ENCODE assay signal across 22 cellular contexts in genomic region chr4:110014233-110014632, GRCh38.
"Had no signal": no experiment of that assay in that cellular context is flagged by ENCODE, and none has a peak within 500 bp of the region (broad histone marks: within the 10 kb centered on the region; RNA-seq: fewer than 3 reads in every experiment).

No MANE protein-coding gene starts in this region.

- DNase-seq: KBM-7, MV-4-11, NCI-H1048, NCI-H1105, NCI-H1417, NCI-H1436 treated with DMSO at 0.1 percent for 48 hours, NCI-H1694, NCI-H1930, NCI-H2081, NCI-H2107, NCI-H2227 treated with DMSO at 0.1 percent for 48 hours, NCI-H524, NCI-H69, NCI-H774, Right ventricle myocardium superior, RPMI8226, SIG-M5, SK-N-SH, SW 1271 had no signal

- H3K27me3 ChIP-seq: SJSA1 had no signal

- H3K36me3 Mint-ChIP-seq: IgD-negative memory B cell had no signal

- H3K4me2 ChIP-seq: SK-N-SH had no signal

- H3K4me3 Mint-ChIP-seq: IgD-negative memory B cell had no signal

- H3K27ac ChIP-seq: HL-60, SJSA1 had no signal

- H3K9me3 ChIP-seq: SJSA1, SK-N-SH had no signal

- H3K9ac ChIP-seq: SK-N-SH had no signal

- H3K4me1 ChIP-seq: SJSA1 had no signal

- H3K4me3 ChIP-seq: SJSA1 had no signal
